In genomic region chr4:153934689-153935017, GRCh38 we compare ENCODE assay signal across 1 cellular context.
TF ChIP-seq lines count a peak whose summit lies in the region.

No MANE protein-coding gene starts in this region.

TF ChIP-seq in HepG2, 621 proteins besides CTCF, POLR2A, EP300 and RAD21 (continued from another document):
- no peak for TF ChIP-seq ZNF441 (CRISPR knock-in tag; IDR thresholded peaks at IDR 0.05; ENCODE audit: borderline replicate concordance)
